Comparison of ENCODE assay signal across 8 cellular contexts in the genomic region with DNA sequence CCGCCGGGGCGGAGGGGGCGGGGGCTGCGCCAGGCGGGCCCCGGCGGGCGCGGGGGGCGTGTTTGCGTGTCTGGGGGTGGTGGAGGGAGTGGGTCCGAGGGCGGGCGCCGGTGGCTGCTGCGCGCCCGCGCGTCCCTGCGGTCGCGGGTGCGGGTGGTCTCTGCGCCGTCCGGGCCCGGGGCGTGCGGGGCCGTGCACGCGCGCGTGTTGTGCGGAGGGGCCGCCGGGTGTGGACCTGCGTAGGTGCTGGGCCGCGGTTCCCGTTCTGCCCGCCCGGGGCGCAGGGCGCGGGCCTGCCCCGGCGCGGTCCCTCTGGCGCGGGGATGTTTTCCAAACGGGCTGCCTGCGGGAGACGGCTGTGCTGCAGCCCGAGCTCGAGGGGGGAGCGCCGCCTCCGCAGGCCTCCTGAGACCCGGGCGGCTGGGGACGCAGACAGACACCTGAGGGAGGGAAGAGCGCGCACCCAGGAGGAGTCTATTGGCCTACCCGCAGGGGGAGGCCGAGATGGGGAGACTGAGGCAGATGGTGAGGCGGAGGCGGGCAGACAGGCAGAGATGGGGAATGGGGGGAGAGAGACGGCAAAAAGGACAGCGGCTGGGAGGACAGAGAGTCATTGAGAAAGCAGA. TPM values are rescaled to one million over a fixed set of nuclear protein-coding genes. Genes with fewer than 3 reads are reported as not detected.
A peak's percentile ranks its signal among the peaks of the same experiment; 100 is the strongest.
DNase-seq lines count a peak whose midpoint lies in the region; TF ChIP-seq lines count a peak whose summit lies in the region.

No MANE protein-coding gene starts in this region.

- in situ Hi-C loops in GM23248 (cut with MboI), result no loop called here

- no peaks in the 10 kb centered on the region for H3K9me2 ChIP-seq in GM23248 (ENCODE audit: insufficient read depth)

- peak overlapping the region; percentile 86 for H3K4me2 ChIP-seq in GM23248 (ENCODE audit: unreplicated experiment)

- no peaks in the 10 kb centered on the region for H3F3A ChIP-seq in GM23248 (ENCODE audit: insufficient read depth)

- no peaks in the 10 kb centered on the region for H3K27me3 ChIP-seq in GM23248 (replicated peaks; ENCODE audit: insufficient read depth)

- no peaks in the 10 kb centered on the region for H3K36me3 ChIP-seq in GM23248 (ENCODE audit: low read depth)

- H3K9ac ChIP-seq in GM23248, result peak overlapping the region; percentile 79

- no peaks in the 10 kb centered on the region for H3K79me2 ChIP-seq in GM23248 (ENCODE audit: insufficient read depth)

- TF ChIP-seq CTCF in NB4 (IDR thresholded peaks at IDR 0.05; ENCODE audit: low read depth, low read length), result no peak

- H3K4me3 ChIP-seq in GM23248, result peak overlapping the region; percentile 85
- peak overlapping the region; percentile 47 for H3K4me3 ChIP-seq in NB4 (ENCODE audit: low read depth, low read length)

- H2AFZ ChIP-seq in GM23248, result peak overlapping the region; percentile 82

- H3K4me1 ChIP-seq in GM23248 (ENCODE audit: insufficient read depth), result no peaks in the 10 kb centered on the region

- no peaks in the 10 kb centered on the region for H3K9me3 ChIP-seq in GM23248 (ENCODE audit: low read depth)

- no peak for TF ChIP-seq POLR2A in NB4 (IDR thresholded peaks at IDR 0.05; ENCODE audit: extremely low read depth, insufficient read length)

- no peaks in the 10 kb centered on the region for H4K20me1 ChIP-seq in GM23248 (ENCODE audit: insufficient read depth)

- WGBS in GM23248 (ENCODE audit: low coverage in 1 of 2, low lambda C conversion rate in 2 of 2, missing lambda C conversion rate in 2 of 2), 2 experiments, result 1 to 3% methylated on average over 29 to 45 of the region's 72 CpGs

- no peak overlapping the region for H3K27ac ChIP-seq in GM23248

- DNase-seq in activated CD4-positive, CD25-positive, alpha-beta regulatory T cell treated with anti-CD3 and anti-CD28 coated beads, Interleukin-2, amount 50 U/mL, for 16 hours (ENCODE audit: low read depth, low spot score), result peak; percentile 9
- DNase-seq in activated CD4-positive, CD25-positive, alpha-beta regulatory T cell treated with anti-CD3 and anti-CD28 coated beads, Interleukin-2, amount 50 U/mL, for 72 hours, result no peak
- DNase-seq in GM23248 (peak; percentile 79), NB4 (ENCODE audit: low read depth) (peak; percentile 54), astrocyte of the hippocampus (ENCODE audit: low read depth, low spot score) (peak; percentile 73), iris pigment epithelial cell (ENCODE audit: low read depth) (peak; percentile 40)
- peak; percentile 29 to 39 for DNase-seq in stimulated activated CD4-positive, alpha-beta T cell treated with anti-CD3 and anti-CD28 coated beads, Interleukin-2, amount 100 ng/mL, for 48 hours
- no peak for DNase-seq in effector CD4-positive, alpha-beta T cell

RNA-seq across cellular contexts. Expression of gene PELI3, which starts 0.4 kb away (rescaled TPM):
- total RNA-seq in GM23248 (2014; rRNA removed; shearing (Covaris generic)), result 8.1 and 10.5 TPM in 2 replicates
- polyA plus RNA-seq in GM23248 (2016; fragmentation: Nextera tagmentation; extraction: Ambion mirVana), result 5.3 and 5.8 TPM in 2 replicates

RNA-seq across cellular contexts. Expression of gene DPP3, which starts 13.1 kb away (rescaled TPM):
- total RNA-seq in GM23248 (2014; rRNA removed; shearing (Covaris generic)), result 50.8 and 64.1 TPM in 2 replicates
- polyA plus RNA-seq in GM23248 (2016; fragmentation: Nextera tagmentation; extraction: Ambion mirVana), result 33.5 and 34.7 TPM in 2 replicates

RNA-seq across cellular contexts. Expression of gene MRPL11, which starts 28.5 kb away (rescaled TPM):
- total RNA-seq in GM23248 (2014; rRNA removed; shearing (Covaris generic)), result 36.7 and 53.5 TPM in 2 replicates
- 75.7 and 76.6 TPM in 2 replicates for polyA plus RNA-seq in GM23248 (2016; fragmentation: Nextera tagmentation; extraction: Ambion mirVana)

RNA-seq across cellular contexts. Expression of gene BBS1, which starts 43.3 kb away (rescaled TPM):
- 39.1 and 58.8 TPM in 2 replicates for total RNA-seq in GM23248 (2014; rRNA removed; shearing (Covaris generic))
- 20.2 and 23.0 TPM in 2 replicates for polyA plus RNA-seq in GM23248 (2016; fragmentation: Nextera tagmentation; extraction: Ambion mirVana)

RNA-seq across cellular contexts. Expression of gene NPAS4, which starts 46.3 kb away (rescaled TPM):
- not detected in 2 replicates for total RNA-seq in GM23248 (2014; rRNA removed; shearing (Covaris generic))
- polyA plus RNA-seq in GM23248 (2016; fragmentation: Nextera tagmentation; extraction: Ambion mirVana), result not detected in 2 replicates

Comparison
In these comparisons a context has a peak if more than half of its experiments do, and no peak if none do; other contexts are left out.
1. DNase-seq: peak in activated CD4-positive, CD25-positive, alpha-beta regulatory T cell treated with anti-CD3 and anti-CD28 coated beads, Interleukin-2, amount 50 U/mL, for 16 hours (single experiment), GM23248 (single experiment), NB4 (single experiment), astrocyte of the hippocampus (single experiment), iris pigment epithelial cell (single experiment) and stimulated activated CD4-positive, alpha-beta T cell treated with anti-CD3 and anti-CD28 coated beads, Interleukin-2, amount 100 ng/mL, for 48 hours (2 of 2); none in activated CD4-positive, CD25-positive, alpha-beta regulatory T cell treated with anti-CD3 and anti-CD28 coated beads, Interleukin-2, amount 50 U/mL, for 72 hours (single experiment) and effector CD4-positive, alpha-beta T cell (single experiment).